In genomic region chr4:122577189-122577553, GRCh38 we compare ENCODE assay signal across 15 cellular contexts. TPM values are rescaled to one million over a fixed set of nuclear protein-coding genes. Genes with fewer than 3 reads are reported as not detected.
DNase-seq lines count a peak whose midpoint lies in the region; ATAC-seq and TF ChIP-seq lines count a peak whose summit lies in the region.
"Had no signal": no experiment of that assay in that cellular context is flagged by ENCODE, and none has a peak within 500 bp of the region (broad histone marks: within the 10 kb centered on the region; RNA-seq: fewer than 3 reads in every experiment).

No MANE protein-coding gene starts in this region.

- no peaks in the 10 kb centered on the region for H3K4me1 ChIP-seq in aorta (ENCODE audit: control insufficient read depth in 1 of 2, insufficient read depth in 2 of 2, low read length in 2 of 2)
- H3K4me1 ChIP-seq in smooth muscle cell (ENCODE audit: low read depth): no peaks in the 10 kb centered on the region
- H3K4me1 ChIP-seq: body of pancreas, foreskin keratinocyte had no signal

- no peaks in the 10 kb centered on the region for H4K20me1 ChIP-seq in smooth muscle cell (ENCODE audit: low read depth)

- H3K36me3 ChIP-seq in aorta (ENCODE audit: control insufficient read depth in 1 of 2, insufficient read depth in 2 of 2, low read length in 1 of 2) (no peaks in the 10 kb centered on the region), smooth muscle cell (ENCODE audit: low read depth) (no peaks in the 10 kb centered on the region)

- no peak overlapping the region for H3K4me3 ChIP-seq in aorta (ENCODE audit: low read length in 2 of 2)
- no peak overlapping the region for H3K4me3 ChIP-seq in smooth muscle cell
- H3K4me3 ChIP-seq: body of pancreas had no signal

- H3K4me2 ChIP-seq in smooth muscle cell: no peak overlapping the region

- peaks cover 2% of the 10 kb centered on the region for H3K36me3 Mint-ChIP-seq in activated naive CD4-positive, alpha-beta T cell treated with anti-CD3 and anti-CD28 coated beads, Interleukin-2, amount 50 U/mL, for 24 hours
- H3K36me3 Mint-ChIP-seq in T-helper 17 cell (ENCODE audit: low read depth): peaks cover 2% of the 10 kb centered on the region
- H3K36me3 Mint-ChIP-seq in chondrocyte (ENCODE audit: low read depth): no peaks in the 10 kb centered on the region

- no peaks in the 10 kb centered on the region for H3K9me3 Mint-ChIP-seq in activated naive CD4-positive, alpha-beta T cell treated with anti-CD3 and anti-CD28 coated beads, Interleukin-2, amount 50 U/mL, for 24 hours
- H3K9me3 Mint-ChIP-seq in chondrocyte (ENCODE audit: low read depth): peaks cover 3% of the 10 kb centered on the region
- H3K9me3 Mint-ChIP-seq: dendritic cell treated with granulocyte-macrophage colony-stimulating factor and Interleukin-4, amounts not matched to agents 40 ng/mL and 50 ng/mL, for 4 days had no signal

- no peak for DNase-seq in activated naive CD4-positive, alpha-beta T cell treated with anti-CD3 and anti-CD28 coated beads, Interleukin-2, amount 50 U/mL, for 16 hours
- DNase-seq in T-helper 17 cell (no peak), chondrocyte (ENCODE audit: low spot score) (no peak), aorta (no peak), smooth muscle cell (lab: John Stamatoyannopoulos, UW; ENCODE audit: unreplicated experiment) (no peak)
- DNase-seq: left cardiac atrium, NCI-H187 treated with DMSO at 0.1 percent for 48 hours, Right ventricle myocardium superior had no signal

- H3K9me3 ChIP-seq in T-helper 17 cell (ENCODE audit: control insufficient read depth, low read length, poor library complexity, severe bottlenecking): no peaks in the 10 kb centered on the region
- no peaks in the 10 kb centered on the region for H3K9me3 ChIP-seq in aorta (ENCODE audit: control insufficient read depth, low read length)
- no peaks in the 10 kb centered on the region for H3K9me3 ChIP-seq in smooth muscle cell (replicated peaks; ENCODE audit: low read depth)
- H3K9me3 ChIP-seq: body of pancreas had no signal

- no peak overlapping the region for H3K9ac ChIP-seq in smooth muscle cell (ENCODE audit: low read depth)

- H3K27me3 ChIP-seq in aorta (ENCODE audit: control insufficient read depth in 1 of 2, insufficient read depth in 2 of 2, low read length in 1 of 2) (no peaks in the 10 kb centered on the region), smooth muscle cell (ENCODE audit: low read depth) (no peaks in the 10 kb centered on the region)
- H3K27me3 ChIP-seq: body of pancreas, foreskin keratinocyte had no signal

- 53 to 59% methylated on average over 2 of the region's 2 CpGs for WGBS in aorta, 2 donors
- 49% methylated on average over 2 of the region's 2 CpGs for WGBS in smooth muscle cell (ENCODE audit: low lambda C conversion rate)

- no peaks in the 10 kb centered on the region for H3K79me2 ChIP-seq in smooth muscle cell (ENCODE audit: low read depth)

- peaks cover 7% of the 10 kb centered on the region for H3F3A ChIP-seq in smooth muscle cell (ENCODE audit: low read depth)

- ATAC-seq in T-helper 17 cell (no peak), aorta (ENCODE audit: low FRiP score) (peak; percentile 60), HG03039 (IDR thresholded peaks at IDR 0.05; ENCODE audit: unreplicated experiment) (no peak)
- ATAC-seq: body of pancreas had no signal

- peak overlapping the region; percentile 88 for H3K27ac Mint-ChIP-seq in activated naive CD4-positive, alpha-beta T cell treated with anti-CD3 and anti-CD28 coated beads, Interleukin-2, amount 50 U/mL, for 24 hours
- peak overlapping the region; percentile 95 for H3K27ac Mint-ChIP-seq in T-helper 17 cell
- H3K27ac Mint-ChIP-seq in chondrocyte (ENCODE audit: unreplicated experiment): no peak overlapping the region
- H3K27ac Mint-ChIP-seq: dendritic cell treated with granulocyte-macrophage colony-stimulating factor and Interleukin-4, amounts not matched to agents 40 ng/mL and 50 ng/mL, for 4 days had no signal

- TF ChIP-seq CTCF in chondrocyte (IDR thresholded peaks at IDR 0.05) (peak; percentile 4), smooth muscle cell (IDR thresholded peaks at IDR 0.05; ENCODE audit: borderline replicate concordance, insufficient read depth, poor library complexity, severe bottlenecking) (no peak)

- intact Hi-C loops in aorta (cut with DNase I): loop anchor here in 1 of 2 donors (2.0 kb wide), 1 partner anchor 676 kb away; no protein-coding TSS in a partner anchor

- peak overlapping the region; percentile 81 for H3K4me3 Mint-ChIP-seq in activated naive CD4-positive, alpha-beta T cell treated with anti-CD3 and anti-CD28 coated beads, Interleukin-2, amount 50 U/mL, for 24 hours
- H3K4me3 Mint-ChIP-seq in T-helper 17 cell (peak overlapping the region; percentile 47), chondrocyte (ENCODE audit: unreplicated experiment) (no peak overlapping the region)
- H3K4me3 Mint-ChIP-seq: dendritic cell treated with granulocyte-macrophage colony-stimulating factor and Interleukin-4, amounts not matched to agents 40 ng/mL and 50 ng/mL, for 4 days had no signal

- H3K4me1 Mint-ChIP-seq in activated naive CD4-positive, alpha-beta T cell treated with anti-CD3 and anti-CD28 coated beads, Interleukin-2, amount 50 U/mL, for 24 hours: peaks cover 55% of the 10 kb centered on the region
- H3K4me1 Mint-ChIP-seq in T-helper 17 cell (peaks cover 22% of the 10 kb centered on the region), chondrocyte (ENCODE audit: low read depth) (no peaks in the 10 kb centered on the region)

- H3K27ac ChIP-seq in aorta (ENCODE audit: low read depth in 1 of 2, low read length in 2 of 2): no peak overlapping the region
- no peak overlapping the region for H3K27ac ChIP-seq in smooth muscle cell (ENCODE audit: low read depth)
- H3K27ac ChIP-seq: body of pancreas, foreskin keratinocyte had no signal

- H3K27me3 Mint-ChIP-seq in activated naive CD4-positive, alpha-beta T cell treated with anti-CD3 and anti-CD28 coated beads, Interleukin-2, amount 50 U/mL, for 24 hours: no peaks in the 10 kb centered on the region
- H3K27me3 Mint-ChIP-seq in T-helper 17 cell: peaks cover 9% of the 10 kb centered on the region
- H3K27me3 Mint-ChIP-seq in chondrocyte (ENCODE audit: low read depth): peaks cover 13% of the 10 kb centered on the region

- no peak overlapping the region for H2AFZ ChIP-seq in smooth muscle cell (ENCODE audit: low read depth)

RNA-seq across cellular contexts. Expression of gene IL21, which starts 43.7 kb away (rescaled TPM):
- total RNA-seq in T-helper 17 cell (under 1 TPM; 0.77 to 0.91 TPM), chondrocyte (not detected in 3 replicates), aorta (not detected), smooth muscle cell (not detected in 2 replicates)
- polyA plus RNA-seq in aorta (not detected), smooth muscle cell (not detected in 2 replicates)
- total RNA-seq: body of pancreas, foreskin keratinocyte, left cardiac atrium, renal cortical epithelial cell, Right ventricle myocardium superior, subcutaneous adipose tissue had no signal
- polyA plus RNA-seq: foreskin keratinocyte had no signal
